ENCODE assay signal across 1 cellular context in the genomic region with DNA sequence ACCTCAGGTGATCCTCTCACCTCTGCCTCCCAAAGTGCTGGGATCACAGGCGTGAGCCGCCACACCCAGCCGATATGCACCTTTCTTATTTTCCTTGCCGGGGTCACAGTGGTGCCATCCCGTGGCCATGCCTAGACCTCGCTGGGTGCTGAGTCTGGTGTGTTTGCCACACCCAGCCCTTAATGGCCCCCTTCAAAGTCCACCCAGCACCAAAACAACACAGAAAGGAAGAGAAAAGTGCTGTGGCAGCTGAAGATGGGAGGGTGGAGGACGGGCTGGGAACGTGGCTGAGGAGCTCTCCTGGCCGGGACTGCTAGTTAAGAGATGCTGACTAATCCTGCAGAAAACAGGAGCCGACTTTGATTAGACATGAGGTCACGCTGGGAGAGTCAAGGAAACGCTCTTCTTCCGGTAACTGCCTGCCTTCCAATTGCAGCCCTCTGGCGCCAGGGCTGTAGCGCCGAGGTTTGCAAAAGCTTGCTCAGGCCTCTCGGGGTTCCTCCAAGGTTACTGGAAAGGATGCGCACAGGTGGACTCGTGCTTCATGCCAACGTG.
TF ChIP-seq lines count a peak whose summit lies in the region.

No MANE protein-coding gene starts in this region.

TF ChIP-seq in K562, 482 proteins besides CTCF, POLR2A, EP300 and RAD21 (continues in another document):
- TF ChIP-seq ZNF239 (CRISPR knock-in tag; IDR thresholded peaks at IDR 0.05) (no peak), NFATC3 (IDR thresholded peaks at IDR 0.05) (no peak), NFYB (IDR thresholded peaks at IDR 0.05; ENCODE audit: extremely low read depth, insufficient read length) (no peak), SETDB1 (IDR thresholded peaks at IDR 0.05; ENCODE audit: low read length) (no peak), TCF3 (CRISPR knock-in tag; IDR thresholded peaks at IDR 0.05) (0 out of 2 replicates have a peak, but pooled peaks have one; percentile 20), CREM (IDR thresholded peaks at IDR 0.05; ENCODE audit: low read depth) (0 out of 2 replicates have a peak, but pooled peaks have one; percentile 16), KLF16 (IDR thresholded peaks at IDR 0.05) (no peak), TARDBP (IDR thresholded peaks at IDR 0.05) (no peak), KDM1A (IDR thresholded peaks at IDR 0.05) (peak; percentile 61 to 67), DIDO1 (tag; IDR thresholded peaks at IDR 0.05; ENCODE audit: low read depth) (no peak), YY1 (IDR thresholded peaks at IDR 0.05; ENCODE audit: borderline replicate concordance in 1 of 3, control insufficient read depth in 1 of 3, extremely low read depth in 1 of 3, insufficient read depth in 3 of 3, insufficient read length in 1 of 3, insufficient replicate concordance in 2 of 3, low read depth in 1 of 3, low read length in 2 of 3) (peak in 1 of 3 experiments; percentile 6), RBFOX2 (IDR thresholded peaks at IDR 0.05; ENCODE audit: low read depth, low read length) (peak; percentile 64), IRF2 (CRISPR knock-in tag; IDR thresholded peaks at IDR 0.05) (no peak), SMARCE1 (IDR thresholded peaks at IDR 0.05) (0 out of 2 replicates have a peak, but pooled peaks have one; percentile 13), ZNF778 (CRISPR knock-in tag; IDR thresholded peaks at IDR 0.05) (no peak), ESRRB (CRISPR knock-in tag; IDR thresholded peaks at IDR 0.05; ENCODE audit: borderline replicate concordance) (no peak), U2AF2 (optimal IDR thresholded peaks at IDR 0.05; ENCODE audit: low read depth, low read length) (no peak), FOXP1 (CRISPR knock-in tag; IDR thresholded peaks at IDR 0.05) (0 out of 2 replicates have a peak, but pooled peaks have one; percentile 44), L3MBTL2 (IDR thresholded peaks at IDR 0.05) (peak; percentile 60; the same call in 1 of the 2 replicates), MTF1 (CRISPR knock-in tag; IDR thresholded peaks at IDR 0.05; ENCODE audit: borderline replicate concordance) (no peak), HDGF (IDR thresholded peaks at IDR 0.05) (no peak), PURB (CRISPR knock-in tag; IDR thresholded peaks at IDR 0.05; ENCODE audit: low read depth) (no peak), EGR1 (conservative IDR thresholded peaks at IDR 0.05) (no peak), PHB (CRISPR knock-in tag; IDR thresholded peaks at IDR 0.05) (no peak), KDM5B (IDR thresholded peaks at IDR 0.05; ENCODE audit: insufficient replicate concordance, low read depth, low read length) (no peak), POLR2AphosphoS5 (IDR thresholded peaks at IDR 0.05; ENCODE audit: control insufficient read depth, insufficient read depth, low read depth, low read length) (no peak), TCFL5 (CRISPR knock-in tag; conservative IDR thresholded peaks at IDR 0.05) (no peak), NR2C2 (CRISPR knock-in tag; IDR thresholded peaks at IDR 0.05) (no peak), NR2C2 (tag; IDR thresholded peaks at IDR 0.05) (peak; percentile 66), GATAD2A (IDR thresholded peaks at IDR 0.05) (0 out of 2 replicates have a peak, but pooled peaks have one; percentile 26), C11orf30 (IDR thresholded peaks at IDR 0.05; ENCODE audit: low read depth) (peak; percentile 72), GABPB2 (CRISPR knock-in tag; conservative IDR thresholded peaks at IDR 0.05) (no peak), ESRRA (IDR thresholded peaks at IDR 0.05; ENCODE audit: borderline replicate concordance, low read depth) (peak; percentile 62), CEBPG (CRISPR knock-in tag; IDR thresholded peaks at IDR 0.05) (no peak), CEBPG (tag; conservative IDR thresholded peaks at IDR 0.05 in 1 of 2, IDR thresholded peaks at IDR 0.05 in 1 of 2) (no peak), HMG20A (CRISPR knock-in tag; conservative IDR thresholded peaks at IDR 0.05) (no peak)
- TF ChIP-seq, protein P1, sequence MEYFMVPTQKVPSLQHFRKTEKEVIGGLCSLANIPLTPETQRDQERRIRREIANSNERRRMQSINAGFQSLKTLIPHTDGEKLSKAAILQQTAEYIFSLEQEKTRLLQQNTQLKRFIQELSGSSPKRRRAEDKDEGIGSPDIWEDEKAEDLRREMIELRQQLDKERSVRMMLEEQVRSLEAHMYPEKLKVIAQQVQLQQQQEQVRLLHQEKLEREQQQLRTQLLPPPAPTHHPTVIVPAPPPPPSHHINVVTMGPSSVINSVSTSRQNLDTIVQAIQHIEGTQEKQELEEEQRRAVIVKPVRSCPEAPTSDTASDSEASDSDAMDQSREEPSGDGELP (CRISPR knock-in tag; IDR thresholded peaks at IDR 0.05; ENCODE audit: borderline replicate concordance), result peak; percentile 11; the same call in 1 of the 2 replicates
- TF ChIP-seq, protein P2, sequence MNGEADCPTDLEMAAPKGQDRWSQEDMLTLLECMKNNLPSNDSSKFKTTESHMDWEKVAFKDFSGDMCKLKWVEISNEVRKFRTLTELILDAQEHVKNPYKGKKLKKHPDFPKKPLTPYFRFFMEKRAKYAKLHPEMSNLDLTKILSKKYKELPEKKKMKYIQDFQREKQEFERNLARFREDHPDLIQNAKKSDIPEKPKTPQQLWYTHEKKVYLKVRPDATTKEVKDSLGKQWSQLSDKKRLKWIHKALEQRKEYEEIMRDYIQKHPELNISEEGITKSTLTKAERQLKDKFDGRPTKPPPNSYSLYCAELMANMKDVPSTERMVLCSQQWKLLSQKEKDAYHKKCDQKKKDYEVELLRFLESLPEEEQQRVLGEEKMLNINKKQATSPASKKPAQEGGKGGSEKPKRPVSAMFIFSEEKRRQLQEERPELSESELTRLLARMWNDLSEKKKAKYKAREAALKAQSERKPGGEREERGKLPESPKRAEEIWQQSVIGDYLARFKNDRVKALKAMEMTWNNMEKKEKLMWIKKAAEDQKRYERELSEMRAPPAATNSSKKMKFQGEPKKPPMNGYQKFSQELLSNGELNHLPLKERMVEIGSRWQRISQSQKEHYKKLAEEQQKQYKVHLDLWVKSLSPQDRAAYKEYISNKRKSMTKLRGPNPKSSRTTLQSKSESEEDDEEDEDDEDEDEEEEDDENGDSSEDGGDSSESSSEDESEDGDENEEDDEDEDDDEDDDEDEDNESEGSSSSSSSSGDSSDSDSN (IDR thresholded peaks at IDR 0.05; ENCODE audit: borderline replicate concordance in 1 of 2, low read depth in 2 of 2, low read length in 2 of 2), result peak in 1 of 2 experiments; percentile 51; a peak in 1 of 4 replicates
- TF ChIP-seq, protein P3, sequence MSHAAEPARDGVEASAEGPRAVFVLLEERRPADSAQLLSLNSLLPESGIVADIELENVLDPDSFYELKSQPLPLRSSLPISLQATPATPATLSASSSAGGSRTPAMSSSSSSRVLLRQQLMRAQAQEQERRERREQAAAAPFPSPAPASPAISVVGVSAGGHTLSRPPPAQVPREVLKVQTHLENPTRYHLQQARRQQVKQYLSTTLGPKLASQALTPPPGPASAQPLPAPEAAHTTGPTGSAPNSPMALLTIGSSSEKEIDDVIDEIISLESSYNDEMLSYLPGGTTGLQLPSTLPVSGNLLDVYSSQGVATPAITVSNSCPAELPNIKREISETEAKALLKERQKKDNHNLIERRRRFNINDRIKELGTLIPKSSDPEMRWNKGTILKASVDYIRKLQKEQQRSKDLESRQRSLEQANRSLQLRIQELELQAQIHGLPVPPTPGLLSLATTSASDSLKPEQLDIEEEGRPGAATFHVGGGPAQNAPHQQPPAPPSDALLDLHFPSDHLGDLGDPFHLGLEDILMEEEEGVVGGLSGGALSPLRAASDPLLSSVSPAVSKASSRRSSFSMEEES (CRISPR knock-in tag; IDR thresholded peaks at IDR 0.05), result no peak
- TF ChIP-seq, protein P4, sequence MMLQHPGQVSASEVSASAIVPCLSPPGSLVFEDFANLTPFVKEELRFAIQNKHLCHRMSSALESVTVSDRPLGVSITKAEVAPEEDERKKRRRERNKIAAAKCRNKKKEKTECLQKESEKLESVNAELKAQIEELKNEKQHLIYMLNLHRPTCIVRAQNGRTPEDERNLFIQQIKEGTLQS (IDR thresholded peaks at IDR 0.05), result peak; percentile 79
- TF ChIP-seq, protein P4 (CRISPR knock-in tag; conservative IDR thresholded peaks at IDR 0.05), result no peak
- TF ChIP-seq, protein P5, sequence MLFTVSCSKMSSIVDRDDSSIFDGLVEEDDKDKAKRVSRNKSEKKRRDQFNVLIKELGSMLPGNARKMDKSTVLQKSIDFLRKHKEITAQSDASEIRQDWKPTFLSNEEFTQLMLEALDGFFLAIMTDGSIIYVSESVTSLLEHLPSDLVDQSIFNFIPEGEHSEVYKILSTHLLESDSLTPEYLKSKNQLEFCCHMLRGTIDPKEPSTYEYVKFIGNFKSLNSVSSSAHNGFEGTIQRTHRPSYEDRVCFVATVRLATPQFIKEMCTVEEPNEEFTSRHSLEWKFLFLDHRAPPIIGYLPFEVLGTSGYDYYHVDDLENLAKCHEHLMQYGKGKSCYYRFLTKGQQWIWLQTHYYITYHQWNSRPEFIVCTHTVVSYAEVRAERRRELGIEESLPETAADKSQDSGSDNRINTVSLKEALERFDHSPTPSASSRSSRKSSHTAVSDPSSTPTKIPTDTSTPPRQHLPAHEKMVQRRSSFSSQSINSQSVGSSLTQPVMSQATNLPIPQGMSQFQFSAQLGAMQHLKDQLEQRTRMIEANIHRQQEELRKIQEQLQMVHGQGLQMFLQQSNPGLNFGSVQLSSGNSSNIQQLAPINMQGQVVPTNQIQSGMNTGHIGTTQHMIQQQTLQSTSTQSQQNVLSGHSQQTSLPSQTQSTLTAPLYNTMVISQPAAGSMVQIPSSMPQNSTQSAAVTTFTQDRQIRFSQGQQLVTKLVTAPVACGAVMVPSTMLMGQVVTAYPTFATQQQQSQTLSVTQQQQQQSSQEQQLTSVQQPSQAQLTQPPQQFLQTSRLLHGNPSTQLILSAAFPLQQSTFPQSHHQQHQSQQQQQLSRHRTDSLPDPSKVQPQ (CRISPR knock-in tag; IDR thresholded peaks at IDR 0.05; ENCODE audit: borderline replicate concordance), result no peak
- TF ChIP-seq, protein P6, sequence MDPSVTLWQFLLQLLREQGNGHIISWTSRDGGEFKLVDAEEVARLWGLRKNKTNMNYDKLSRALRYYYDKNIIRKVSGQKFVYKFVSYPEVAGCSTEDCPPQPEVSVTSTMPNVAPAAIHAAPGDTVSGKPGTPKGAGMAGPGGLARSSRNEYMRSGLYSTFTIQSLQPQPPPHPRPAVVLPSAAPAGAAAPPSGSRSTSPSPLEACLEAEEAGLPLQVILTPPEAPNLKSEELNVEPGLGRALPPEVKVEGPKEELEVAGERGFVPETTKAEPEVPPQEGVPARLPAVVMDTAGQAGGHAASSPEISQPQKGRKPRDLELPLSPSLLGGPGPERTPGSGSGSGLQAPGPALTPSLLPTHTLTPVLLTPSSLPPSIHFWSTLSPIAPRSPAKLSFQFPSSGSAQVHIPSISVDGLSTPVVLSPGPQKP (CRISPR knock-in tag; IDR thresholded peaks at IDR 0.05), result no peak
- TF ChIP-seq, protein P7, sequence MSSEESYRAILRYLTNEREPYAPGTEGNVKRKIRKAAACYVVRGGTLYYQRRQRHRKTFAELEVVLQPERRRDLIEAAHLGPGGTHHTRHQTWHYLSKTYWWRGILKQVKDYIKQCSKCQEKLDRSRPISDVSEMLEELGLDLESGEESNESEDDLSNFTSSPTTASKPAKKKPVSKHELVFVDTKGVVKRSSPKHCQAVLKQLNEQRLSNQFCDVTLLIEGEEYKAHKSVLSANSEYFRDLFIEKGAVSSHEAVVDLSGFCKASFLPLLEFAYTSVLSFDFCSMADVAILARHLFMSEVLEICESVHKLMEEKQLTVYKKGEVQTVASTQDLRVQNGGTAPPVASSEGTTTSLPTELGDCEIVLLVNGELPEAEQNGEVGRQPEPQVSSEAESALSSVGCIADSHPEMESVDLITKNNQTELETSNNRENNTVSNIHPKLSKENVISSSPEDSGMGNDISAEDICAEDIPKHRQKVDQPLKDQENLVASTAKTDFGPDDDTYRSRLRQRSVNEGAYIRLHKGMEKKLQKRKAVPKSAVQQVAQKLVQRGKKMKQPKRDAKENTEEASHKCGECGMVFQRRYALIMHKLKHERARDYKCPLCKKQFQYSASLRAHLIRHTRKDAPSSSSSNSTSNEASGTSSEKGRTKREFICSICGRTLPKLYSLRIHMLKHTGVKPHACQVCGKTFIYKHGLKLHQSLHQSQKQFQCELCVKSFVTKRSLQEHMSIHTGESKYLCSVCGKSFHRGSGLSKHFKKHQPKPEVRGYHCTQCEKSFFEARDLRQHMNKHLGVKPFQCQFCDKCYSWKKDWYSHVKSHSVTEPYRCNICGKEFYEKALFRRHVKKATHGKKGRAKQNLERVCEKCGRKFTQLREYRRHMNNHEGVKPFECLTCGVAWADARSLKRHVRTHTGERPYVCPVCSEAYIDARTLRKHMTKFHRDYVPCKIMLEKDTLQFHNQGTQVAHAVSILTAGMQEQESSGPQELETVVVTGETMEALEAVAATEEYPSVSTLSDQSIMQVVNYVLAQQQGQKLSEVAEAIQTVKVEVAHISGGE (CRISPR knock-in tag; IDR thresholded peaks at IDR 0.05), result no peak
- TF ChIP-seq, protein P8, sequence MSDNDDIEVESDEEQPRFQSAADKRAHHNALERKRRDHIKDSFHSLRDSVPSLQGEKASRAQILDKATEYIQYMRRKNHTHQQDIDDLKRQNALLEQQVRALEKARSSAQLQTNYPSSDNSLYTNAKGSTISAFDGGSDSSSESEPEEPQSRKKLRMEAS (CRISPR knock-in tag; IDR thresholded peaks at IDR 0.05), result peak; percentile 38; the same call in 1 of the 2 replicates
- TF ChIP-seq, protein P9, sequence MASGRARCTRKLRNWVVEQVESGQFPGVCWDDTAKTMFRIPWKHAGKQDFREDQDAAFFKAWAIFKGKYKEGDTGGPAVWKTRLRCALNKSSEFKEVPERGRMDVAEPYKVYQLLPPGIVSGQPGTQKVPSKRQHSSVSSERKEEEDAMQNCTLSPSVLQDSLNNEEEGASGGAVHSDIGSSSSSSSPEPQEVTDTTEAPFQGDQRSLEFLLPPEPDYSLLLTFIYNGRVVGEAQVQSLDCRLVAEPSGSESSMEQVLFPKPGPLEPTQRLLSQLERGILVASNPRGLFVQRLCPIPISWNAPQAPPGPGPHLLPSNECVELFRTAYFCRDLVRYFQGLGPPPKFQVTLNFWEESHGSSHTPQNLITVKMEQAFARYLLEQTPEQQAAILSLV (tag; IDR thresholded peaks at IDR 0.05), result no peak
- TF ChIP-seq, protein P10, sequence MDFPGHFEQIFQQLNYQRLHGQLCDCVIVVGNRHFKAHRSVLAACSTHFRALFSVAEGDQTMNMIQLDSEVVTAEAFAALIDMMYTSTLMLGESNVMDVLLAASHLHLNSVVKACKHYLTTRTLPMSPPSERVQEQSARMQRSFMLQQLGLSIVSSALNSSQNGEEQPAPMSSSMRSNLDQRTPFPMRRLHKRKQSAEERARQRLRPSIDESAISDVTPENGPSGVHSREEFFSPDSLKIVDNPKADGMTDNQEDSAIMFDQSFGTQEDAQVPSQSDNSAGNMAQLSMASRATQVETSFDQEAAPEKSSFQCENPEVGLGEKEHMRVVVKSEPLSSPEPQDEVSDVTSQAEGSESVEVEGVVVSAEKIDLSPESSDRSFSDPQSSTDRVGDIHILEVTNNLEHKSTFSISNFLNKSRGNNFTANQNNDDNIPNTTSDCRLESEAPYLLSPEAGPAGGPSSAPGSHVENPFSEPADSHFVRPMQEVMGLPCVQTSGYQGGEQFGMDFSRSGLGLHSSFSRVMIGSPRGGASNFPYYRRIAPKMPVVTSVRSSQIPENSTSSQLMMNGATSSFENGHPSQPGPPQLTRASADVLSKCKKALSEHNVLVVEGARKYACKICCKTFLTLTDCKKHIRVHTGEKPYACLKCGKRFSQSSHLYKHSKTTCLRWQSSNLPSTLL (IDR thresholded peaks at IDR 0.05), result no peak
